7 cellular contexts compared by ENCODE assay signal in the genomic region with DNA sequence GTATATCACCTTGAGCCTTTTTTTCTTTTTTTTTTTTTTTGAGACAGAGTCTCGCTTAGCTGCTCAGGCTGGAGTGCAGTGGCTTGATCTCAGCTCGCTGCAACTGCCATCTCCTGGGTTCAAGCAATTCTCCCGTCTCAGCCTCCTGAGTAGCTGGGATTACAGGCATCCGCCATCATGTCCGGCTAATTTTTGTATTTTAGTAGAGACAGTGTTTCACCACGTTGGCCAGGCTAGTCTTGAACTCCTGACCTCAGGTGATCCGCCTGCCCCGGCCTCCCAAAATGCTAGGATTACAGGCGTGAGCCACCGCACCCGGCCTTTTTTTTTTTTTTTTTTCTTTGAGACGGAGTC. TPM values are rescaled to one million over a fixed set of nuclear protein-coding genes. Genes with fewer than 3 reads are reported as not detected.
DNase-seq lines count a peak whose midpoint lies in the region; ATAC-seq, FAIRE-seq and TF ChIP-seq lines count a peak whose summit lies in the region.
"Not testable (repeated sequence)": the region's sequence is repeated elsewhere in the genome, so short reads cannot be mapped to it uniquely, and the experiment has no call there.
"Had no signal": no experiment of that assay in that cellular context is flagged by ENCODE, and none has a peak within 500 bp of the region (broad histone marks: within the 10 kb centered on the region; RNA-seq: fewer than 3 reads in every experiment).

No MANE protein-coding gene starts in this region.

- H3K36me3 ChIP-seq in PC-9 (ENCODE audit: low read depth) (peaks cover 13% of the 10 kb centered on the region), astrocyte (ENCODE audit: insufficient read depth, low read length) (peaks cover 14% of the 10 kb centered on the region)
- H3K36me3 ChIP-seq in naive thymus-derived CD4-positive, alpha-beta T cell (ENCODE audit: control insufficient read depth in 2 of 3, insufficient read depth in 3 of 3, low read length in 3 of 3), result peaks cover 8 to 28% (median 13%) of the 10 kb centered on the region in 3 experiments

- not testable (repeated sequence) for H3K9me3 ChIP-seq in PC-9 (ENCODE audit: insufficient read depth, low read depth); astrocyte (ENCODE audit: insufficient read depth, low read depth, low read length); naive thymus-derived CD4-positive, alpha-beta T cell (ENCODE audit: control insufficient read depth in 2 of 3, low read length in 3 of 3)

- not testable (repeated sequence) for H3K27ac Mint-ChIP-seq in Calu3 (ENCODE audit: unreplicated experiment); activated CD8-positive, alpha-beta memory T cell treated with anti-CD3 and anti-CD28 coated beads, Interleukin-2, amount 10 ng/mL, durations not matched to agents 7 days and 5 days; astrocyte (ENCODE audit: unreplicated experiment)
- H3K27ac Mint-ChIP-seq in naive thymus-derived CD4-positive, alpha-beta T cell, result peak overlapping the region in 3 of 9 donors; percentile 62 to 90 (median 77)
- H3K27ac Mint-ChIP-seq in stimulated activated naive CD8-positive, alpha-beta T cell treated with anti-CD3 and anti-CD28 coated beads, Interleukin-15, amount 100 ng/mL, for 72 hours, result peak overlapping the region in 1 of 2 donors; percentile 42

- not testable (repeated sequence) for H3K27me3 Mint-ChIP-seq in Calu3 (ENCODE audit: unreplicated experiment); activated CD8-positive, alpha-beta memory T cell treated with anti-CD3 and anti-CD28 coated beads, Interleukin-2, amount 10 ng/mL, durations not matched to agents 7 days and 5 days; astrocyte (ENCODE audit: low read depth, unreplicated experiment); naive thymus-derived CD4-positive, alpha-beta T cell; stimulated activated naive CD8-positive, alpha-beta T cell treated with anti-CD3 and anti-CD28 coated beads, Interleukin-15, amount 100 ng/mL, for 72 hours

- H3K36me3 Mint-ChIP-seq in Calu3 (ENCODE audit: insufficient read depth, unreplicated experiment), result peaks cover 57% of the 10 kb centered on the region
- H3K36me3 Mint-ChIP-seq in activated CD8-positive, alpha-beta memory T cell treated with anti-CD3 and anti-CD28 coated beads, Interleukin-2, amount 10 ng/mL, durations not matched to agents 7 days and 5 days, result peaks cover 30% of the 10 kb centered on the region
- H3K36me3 Mint-ChIP-seq in astrocyte (ENCODE audit: low read depth, unreplicated experiment), result not testable (repeated sequence)
- H3K36me3 Mint-ChIP-seq in naive thymus-derived CD4-positive, alpha-beta T cell, result peaks cover 0 to 18% (median 8%) of the 10 kb centered on the region in 5 donors

- not testable (repeated sequence) for BruUV-seq in Calu3 (replicated peaks; lab: Mats Ljungman, UMichigan); PC-9 (replicated peaks; lab: Mats Ljungman, UMichigan)

- not testable (repeated sequence) for H2AFZ ChIP-seq in PC-9; astrocyte (ENCODE audit: low read depth, low read length)

- not testable (repeated sequence) for H3F3A ChIP-seq in PC-9 (ENCODE audit: insufficient read depth, low read depth)

- intact Hi-C loops in Calu3 (cut with micrococcal nuclease; ENCODE audit: unreplicated experiment) (loop anchor here (5.0 kb wide), 2 partner anchors 49 to 91 kb away; a partner anchor contains a TSS), PC-9 (cut with micrococcal nuclease; ENCODE audit: unreplicated experiment) (loop anchor here (5.0 kb wide), 1 partner anchor 49 kb away; a partner anchor contains a TSS)
- intact Hi-C loops in naive thymus-derived CD4-positive, alpha-beta T cell (cut with micrococcal nuclease), result loop anchor here in 1 of 2 donors (5.0 kb wide), 1 partner anchor 676 kb away; a partner anchor contains a TSS

- not testable (repeated sequence) for H3K9me3 Mint-ChIP-seq in Calu3 (ENCODE audit: low read depth, unreplicated experiment); activated CD8-positive, alpha-beta memory T cell treated with anti-CD3 and anti-CD28 coated beads, Interleukin-2, amount 10 ng/mL, durations not matched to agents 7 days and 5 days (ENCODE audit: low read depth); astrocyte (ENCODE audit: unreplicated experiment); naive thymus-derived CD4-positive, alpha-beta T cell; stimulated activated naive CD8-positive, alpha-beta T cell treated with anti-CD3 and anti-CD28 coated beads, Interleukin-15, amount 100 ng/mL, for 72 hours

- H3K4me1 ChIP-seq in PC-9 (replicated peaks; ENCODE audit: insufficient read depth), result peaks cover 13% of the 10 kb centered on the region
- not testable (repeated sequence) for H3K4me1 ChIP-seq in astrocyte (ENCODE audit: insufficient read depth, low read length)
- peaks cover 24% of the 10 kb centered on the region in 2 donors for H3K4me1 ChIP-seq in naive thymus-derived CD4-positive, alpha-beta T cell (ENCODE audit: control insufficient read depth in 2 of 2, insufficient read depth in 2 of 2, low read length in 2 of 2)

- POLR2A ChIA-PET in PC-9 (lab: Charles Lee; ENCODE audit: unreplicated experiment), result interaction anchor here (0.7 kb wide), 1 partner anchor 23 kb away, joined by 27 read pairs; no protein-coding TSS in a partner anchor
- POLR2A ChIA-PET in naive thymus-derived CD4-positive, alpha-beta T cell (lab: Charles Lee), result interaction anchor here (0.6 to 2.3 kb wide), 5 partner anchors 50 to 94 kb away, joined by 4 to 16 read pairs (median 6); a partner anchor contains a TSS

- H3K4me1 Mint-ChIP-seq in Calu3 (ENCODE audit: low read depth, unreplicated experiment) (peaks cover 27% of the 10 kb centered on the region), astrocyte (ENCODE audit: low read depth, unreplicated experiment) (peaks cover 14% of the 10 kb centered on the region)
- H3K4me1 Mint-ChIP-seq in activated CD8-positive, alpha-beta memory T cell treated with anti-CD3 and anti-CD28 coated beads, Interleukin-2, amount 10 ng/mL, durations not matched to agents 7 days and 5 days, result peaks cover 44% of the 10 kb centered on the region
- H3K4me1 Mint-ChIP-seq in naive thymus-derived CD4-positive, alpha-beta T cell, result peaks cover 26 to 47% (median 42%) of the 10 kb centered on the region in 7 donors
- peaks cover 29% of the 10 kb centered on the region for H3K4me1 Mint-ChIP-seq in stimulated activated naive CD8-positive, alpha-beta T cell treated with anti-CD3 and anti-CD28 coated beads, Interleukin-15, amount 100 ng/mL, for 72 hours

- not testable (repeated sequence) for FAIRE-seq in astrocyte (lab: Jason Lieb, UNC)

- H3K79me2 ChIP-seq in PC-9 (ENCODE audit: low read depth) (peaks cover 52% of the 10 kb centered on the region), astrocyte (ENCODE audit: insufficient read depth, low read length) (peaks cover 54% of the 10 kb centered on the region)

- H3K9me2 ChIP-seq in PC-9 (ENCODE audit: insufficient read depth), result not testable (repeated sequence)

- H3K4me3 Mint-ChIP-seq in Calu3 (ENCODE audit: low read depth, unreplicated experiment) (peak overlapping the region; percentile 67), astrocyte (ENCODE audit: unreplicated experiment) (peak overlapping the region; percentile 94)
- peak overlapping the region; percentile 88 for H3K4me3 Mint-ChIP-seq in activated CD8-positive, alpha-beta memory T cell treated with anti-CD3 and anti-CD28 coated beads, Interleukin-2, amount 10 ng/mL, durations not matched to agents 7 days and 5 days
- H3K4me3 Mint-ChIP-seq in naive thymus-derived CD4-positive, alpha-beta T cell, result peak overlapping the region in 6 of 10 donors; percentile 86 to 94 (median 92)
- peak overlapping the region; percentile 82 to 88 for H3K4me3 Mint-ChIP-seq in stimulated activated naive CD8-positive, alpha-beta T cell treated with anti-CD3 and anti-CD28 coated beads, Interleukin-15, amount 100 ng/mL, for 72 hours

- H3K27ac ChIP-seq in PC-9; astrocyte (ENCODE audit: low read depth, low read length); naive thymus-derived CD4-positive, alpha-beta T cell (ENCODE audit: low read depth, low read length): not testable (repeated sequence)

- H3K4me2 ChIP-seq in PC-9 (peak overlapping the region; percentile 82; the same call in 1 of the 2 replicates), astrocyte (ENCODE audit: low read length) (peak overlapping the region; percentile 94)

- not testable (repeated sequence) for ATAC-seq in activated CD8-positive, alpha-beta memory T cell treated with anti-CD3 and anti-CD28 coated beads, Interleukin-2, amount 10 ng/mL, durations not matched to agents 7 days and 5 days; naive thymus-derived CD4-positive, alpha-beta T cell; stimulated activated naive CD8-positive, alpha-beta T cell treated with anti-CD3 and anti-CD28 coated beads, Interleukin-15, amount 100 ng/mL, for 72 hours

- H3K27me3 ChIP-seq in PC-9 (ENCODE audit: insufficient read depth, low read depth); astrocyte (ENCODE audit: insufficient read depth, low read length); naive thymus-derived CD4-positive, alpha-beta T cell (ENCODE audit: control insufficient read depth in 2 of 2, insufficient read depth in 2 of 2, low read length in 2 of 2): not testable (repeated sequence)

- CTCF ChIA-PET in Calu3 (lab: Charles Lee) (interaction anchor here (0.7 to 0.9 kb wide), 3 partner anchors 14 to 1041 kb away, joined by 3 to 4 read pairs (median 3); no protein-coding TSS in a partner anchor), PC-9 (lab: Charles Lee) (interaction anchor here (0.8 kb wide), 1 partner anchor 11 kb away, joined by 7 read pairs; no protein-coding TSS in a partner anchor)
- CTCF ChIA-PET in activated CD8-positive, alpha-beta memory T cell treated with anti-CD3 and anti-CD28 coated beads, Interleukin-2, amount 10 ng/mL, durations not matched to agents 7 days and 5 days (lab: Charles Lee), result interaction anchor here (0.7 to 1.9 kb wide), 6 partner anchors 10 to 1102 kb away, joined by 3 to 6 read pairs (median 3); a partner anchor contains a TSS
- CTCF ChIA-PET in naive thymus-derived CD4-positive, alpha-beta T cell (lab: Charles Lee), result not testable (repeated sequence)

- H3K4me3 ChIP-seq in PC-9; astrocyte (ENCODE audit: insufficient read depth, low read depth, low read length); naive thymus-derived CD4-positive, alpha-beta T cell (ENCODE audit: low read length): not testable (repeated sequence)

- TF ChIP-seq CTCF in Calu3 (IDR thresholded peaks at IDR 0.05; ENCODE audit: unreplicated experiment); PC-9 (conservative IDR thresholded peaks at IDR 0.05); astrocyte (IDR thresholded peaks at IDR 0.05; ENCODE audit: insufficient read depth, low read depth, low read length): not testable (repeated sequence)

- not testable (repeated sequence) for DNase-seq in Calu3; PC-9; activated CD8-positive, alpha-beta memory T cell treated with anti-CD3 and anti-CD28 coated beads, Interleukin-2, amount 10 ng/mL, durations not matched to agents 7 days and 5 days; astrocyte (ENCODE audit: low read depth); naive thymus-derived CD4-positive, alpha-beta T cell; stimulated activated naive CD8-positive, alpha-beta T cell treated with anti-CD3 and anti-CD28 coated beads, Interleukin-15, amount 100 ng/mL, for 72 hours

- H4K20me1 ChIP-seq in PC-9 (ENCODE audit: insufficient read depth) (peaks cover 22% of the 10 kb centered on the region), astrocyte (ENCODE audit: insufficient read depth, low read length) (peaks cover 54% of the 10 kb centered on the region)

- H3K9ac ChIP-seq in astrocyte (ENCODE audit: low read length), result not testable (repeated sequence)

RNA-seq across cellular contexts. Expression of a gene that starts 2.0 kb away (rescaled TPM):
- total RNA-seq in Calu3 (2022), result 179 and 181 TPM in 2 replicates
- 122 and 130 TPM in 2 replicates for total RNA-seq in PC-9 (2021)
- total RNA-seq in activated CD8-positive, alpha-beta memory T cell treated with anti-CD3 and anti-CD28 coated beads, Interleukin-2, amount 10 ng/mL, durations not matched to agents 7 days and 5 days, result 10 to 100 TPM; 71.2 to 86.2 TPM
- 56.7 and 70.4 TPM in 2 replicates for total RNA-seq in astrocyte
- 10 to 100 TPM; 84.5 to 96.1 (median 90.8) TPM for total RNA-seq in naive thymus-derived CD4-positive, alpha-beta T cell
- polyA plus RNA-seq in naive thymus-derived CD4-positive, alpha-beta T cell, result 10 to 100 TPM; 65.0 to 81.6 TPM

RNA-seq across cellular contexts. Expression of a gene that starts 24.0 kb away (rescaled TPM):
- total RNA-seq in Calu3 (2022) (158 and 183 TPM in 2 replicates), PC-9 (2021) (184 and 194 TPM in 2 replicates), astrocyte (112 and 126 TPM in 2 replicates)
- total RNA-seq in activated CD8-positive, alpha-beta memory T cell treated with anti-CD3 and anti-CD28 coated beads, Interleukin-2, amount 10 ng/mL, durations not matched to agents 7 days and 5 days, result 10 to 100 TPM; 39.6 to 48.0 TPM
- total RNA-seq in naive thymus-derived CD4-positive, alpha-beta T cell, result 100 to 1,000 TPM in 1 of 5 experiments, 10 to 100 TPM in 4; 29.5 to 165 (median 34.1) TPM
- 1 to 10 TPM; 1.0 to 3.0 TPM for polyA plus RNA-seq in naive thymus-derived CD4-positive, alpha-beta T cell

RNA-seq across cellular contexts. Expression of a gene that starts 36.1 kb away (rescaled TPM):
- not detected in 2 replicates for total RNA-seq in Calu3 (2022)
- 0.18 and 0.35 TPM in 2 replicates for total RNA-seq in PC-9 (2021)
- not detected for total RNA-seq in activated CD8-positive, alpha-beta memory T cell treated with anti-CD3 and anti-CD28 coated beads, Interleukin-2, amount 10 ng/mL, durations not matched to agents 7 days and 5 days
- total RNA-seq in astrocyte, result not detected in 2 replicates
- 1 to 10 TPM in 1 of 5 experiments, under 1 TPM in 1, not detected in 3; 0.98 to 9.5 TPM for total RNA-seq in naive thymus-derived CD4-positive, alpha-beta T cell
- polyA plus RNA-seq in naive thymus-derived CD4-positive, alpha-beta T cell, result under 1 TPM; 0.14 to 0.22 TPM
- polyA plus RNA-seq: aorta had no signal

RNA-seq across cellular contexts. Expression of a gene that starts 49.0 kb away (rescaled TPM):
- total RNA-seq in Calu3 (2022), result 108 and 116 TPM in 2 replicates
- total RNA-seq in PC-9 (2021), result 76.3 and 84.8 TPM in 2 replicates
- total RNA-seq in activated CD8-positive, alpha-beta memory T cell treated with anti-CD3 and anti-CD28 coated beads, Interleukin-2, amount 10 ng/mL, durations not matched to agents 7 days and 5 days, result 10 to 100 TPM; 78.3 to 80.8 TPM
- total RNA-seq in astrocyte, result 91.0 and 94.4 TPM in 2 replicates
- 10 to 100 TPM; 57.0 to 81.7 (median 67.4) TPM for total RNA-seq in naive thymus-derived CD4-positive, alpha-beta T cell
- 10 to 100 TPM; 31.4 to 75.7 TPM for polyA plus RNA-seq in naive thymus-derived CD4-positive, alpha-beta T cell

RNA-seq across cellular contexts. Expression of a gene that starts 59.5 kb away (rescaled TPM):
- total RNA-seq in Calu3 (2022) (128 and 136 TPM in 2 replicates), PC-9 (2021) (106 and 137 TPM in 2 replicates), astrocyte (55.1 and 68.8 TPM in 2 replicates)
- 100 to 1,000 TPM in 1 of 2 experiments, 10 to 100 TPM in 1; 80.4 to 104 TPM for total RNA-seq in activated CD8-positive, alpha-beta memory T cell treated with anti-CD3 and anti-CD28 coated beads, Interleukin-2, amount 10 ng/mL, durations not matched to agents 7 days and 5 days
- 10 to 100 TPM; 37.1 to 70.4 (median 44.0) TPM for total RNA-seq in naive thymus-derived CD4-positive, alpha-beta T cell
- 10 to 100 TPM; 17.6 to 27.4 TPM for polyA plus RNA-seq in naive thymus-derived CD4-positive, alpha-beta T cell
